8 cellular contexts compared by ENCODE assay signal in the genomic region with DNA sequence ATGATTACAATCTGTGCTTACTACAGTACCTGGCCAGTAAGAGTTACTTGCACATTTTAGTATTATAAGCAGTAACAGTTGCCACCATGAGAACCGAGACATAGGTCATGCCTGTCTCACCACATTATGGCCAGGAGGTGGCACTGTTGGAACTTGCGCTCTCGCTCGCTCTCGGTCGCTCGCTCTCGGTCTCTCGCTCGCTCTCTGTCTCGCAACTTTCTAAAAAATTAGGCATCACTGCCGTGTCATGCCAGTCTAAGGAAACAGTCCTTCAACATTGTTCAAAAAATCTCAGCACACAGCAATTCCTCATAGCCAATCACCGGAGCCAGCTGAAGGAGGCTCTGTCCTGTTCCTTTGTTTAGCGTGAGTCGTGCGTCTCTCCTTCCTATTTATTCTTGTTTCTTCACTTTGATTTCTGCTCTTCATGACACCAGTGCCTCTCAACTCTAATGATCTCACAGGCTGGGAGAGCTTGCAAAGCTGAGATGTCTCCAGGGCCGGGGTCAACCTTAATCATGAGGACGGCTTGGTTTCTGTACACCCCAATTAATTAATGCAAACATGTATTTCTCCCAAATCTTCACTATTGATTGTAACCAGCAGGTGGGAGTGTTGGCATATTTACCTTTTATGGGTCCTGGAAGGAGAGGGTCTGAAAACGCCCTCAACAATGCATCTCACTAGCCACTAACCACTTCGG. TPM values are rescaled to one million over a fixed set of nuclear protein-coding genes. Genes with fewer than 3 reads are reported as not detected.
DNase-seq lines count a peak whose midpoint lies in the region; ATAC-seq and TF ChIP-seq lines count a peak whose summit lies in the region.

No MANE protein-coding gene starts in this region.

- H3K36me3 ChIP-seq in heart right ventricle: no peaks in the 10 kb centered on the region
- H3K36me3 ChIP-seq in urinary bladder (ENCODE audit: insufficient read depth): no peaks in the 10 kb centered on the region

- H3K9me3 ChIP-seq in heart right ventricle: no peaks in the 10 kb centered on the region

- H3K4me3 ChIP-seq in heart right ventricle (peak overlapping the region; percentile 11 to 70 (median 60)), urinary bladder (ENCODE audit: low read depth, low read length) (peak overlapping the region; percentile 43)

- intact Hi-C loops in heart right ventricle (cut with DNase I): loop anchor here (1.0 to 10.0 kb wide), 9 partner anchors 213 to 460 kb away; no protein-coding TSS in a partner anchor

- peak; percentile 95 for TF ChIP-seq CTCF in GM12873 (IDR thresholded peaks at IDR 0.05; ENCODE audit: insufficient read depth, low read depth, low read length, missing control alignments)
- peak; percentile 67 to 83 (median 76) for TF ChIP-seq CTCF in heart right ventricle (IDR thresholded peaks at IDR 0.05)

- peak; percentile 90 for DNase-seq in NCI-H1092 treated with DMSO at 0.1 percent for 48 hours (lab: John Stamatoyannopoulos, UW)
- peak; percentile 51 to 83 for DNase-seq in SW 1271 (lab: John Stamatoyannopoulos, UW)
- DNase-seq in amniotic stem cell (lab: John Stamatoyannopoulos, UW): peak; percentile 64
- peak; percentile 62 to 78 for DNase-seq in heart right ventricle
- DNase-seq in pons (ENCODE audit: low spot score): peak; percentile 93

- peaks cover 0 to 14% (median 9%) of the 10 kb centered on the region in 7 donors for H3K27me3 ChIP-seq in heart right ventricle

- ATAC-seq in HG02642 (IDR thresholded peaks at IDR 0.05; ENCODE audit: poor library complexity, unreplicated experiment) (peak; percentile 81), heart right ventricle (peak; percentile 86 to 94 (median 89))

- 0 to 1% methylated on average over 20 of the region's 20 CpGs for WGBS in heart right ventricle, 2 donors
- WGBS in urinary bladder: under 1% methylated on average over 20 of the region's 20 CpGs

- H3K4me1 ChIP-seq in heart right ventricle (peaks cover 0 to 14% (median 12%) of the 10 kb centered on the region in 9 donors), urinary bladder (ENCODE audit: insufficient read depth) (no peaks in the 10 kb centered on the region)

- H3K27ac ChIP-seq in heart right ventricle (peak overlapping the region in 9 of 10 donors; percentile 3 to 85 (median 76)), urinary bladder (ENCODE audit: low read depth) (no peak overlapping the region)

RNA-seq across cellular contexts. Expression of gene ADAMTS8, which starts 6.3 kb away (rescaled TPM):
- total RNA-seq in heart right ventricle: 1 to 10 TPM in 5 of 10 donors, under 1 TPM in 5; 0.28 to 2.6 (median 1.1) TPM
- polyA plus RNA-seq in heart right ventricle: 1 to 10 TPM in 1 of 2 donors, under 1 TPM in 1; 0.29 to 2.1 TPM
- total RNA-seq in urinary bladder: 8.9 TPM
- polyA plus RNA-seq in urinary bladder: 17.9 TPM

RNA-seq across cellular contexts. Expression of gene ADAMTS15, which starts 13.8 kb away (rescaled TPM):
- total RNA-seq in heart right ventricle (10 to 100 TPM in 8 of 10 donors, 1 to 10 TPM in 2; 7.7 to 49.4 (median 14.2) TPM), urinary bladder (16.4 TPM)
- polyA plus RNA-seq in heart right ventricle (10 to 100 TPM; 16.9 to 36.3 TPM), urinary bladder (29.8 TPM)
